ENCODE assay signal across 2 cellular contexts in the genomic region with DNA sequence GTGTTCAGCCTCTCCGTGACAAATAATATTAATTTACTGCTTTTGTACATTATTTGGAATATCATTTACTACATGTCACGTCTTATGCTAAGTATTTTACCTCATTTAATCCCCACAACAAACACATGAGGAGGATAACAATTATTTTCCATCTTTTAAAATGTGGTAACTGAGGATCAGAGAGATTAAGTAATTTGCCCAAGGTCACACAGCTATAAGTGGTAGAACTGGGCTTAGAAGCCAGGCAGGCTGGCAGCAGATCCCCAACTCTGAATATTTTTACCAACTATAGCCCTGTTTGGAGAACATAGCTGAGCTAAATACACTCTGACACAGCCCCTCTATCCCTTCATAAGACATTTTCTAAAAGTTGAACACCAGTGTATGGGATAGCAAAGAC.
TF ChIP-seq lines count a peak whose summit lies in the region.

No MANE protein-coding gene starts in this region.

TF ChIP-seq in SK-N-SH, 30 proteins besides CTCF, POLR2A, EP300 and RAD21 (continued from another document):
- TF ChIP-seq GATA2 (CRISPR knock-in tag; IDR thresholded peaks at IDR 0.05) (no peak), GABPA (IDR thresholded peaks at IDR 0.05; ENCODE audit: low read depth) (no peak), IRF3 (IDR thresholded peaks at IDR 0.05; ENCODE audit: low read depth, low read length) (no peak), EZH2phosphoT487 (IDR thresholded peaks at IDR 0.05; ENCODE audit: borderline replicate concordance, low read depth) (no peak), CHD2 (IDR thresholded peaks at IDR 0.05; ENCODE audit: low read length, partially characterized antibody) (no peak), MAX (IDR thresholded peaks at IDR 0.05; ENCODE audit: low read depth) (no peak)
- TF ChIP-seq, protein P1, sequence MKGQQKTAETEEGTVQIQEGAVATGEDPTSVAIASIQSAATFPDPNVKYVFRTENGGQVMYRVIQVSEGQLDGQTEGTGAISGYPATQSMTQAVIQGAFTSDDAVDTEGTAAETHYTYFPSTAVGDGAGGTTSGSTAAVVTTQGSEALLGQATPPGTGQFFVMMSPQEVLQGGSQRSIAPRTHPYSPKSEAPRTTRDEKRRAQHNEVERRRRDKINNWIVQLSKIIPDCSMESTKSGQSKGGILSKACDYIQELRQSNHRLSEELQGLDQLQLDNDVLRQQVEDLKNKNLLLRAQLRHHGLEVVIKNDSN (IDR thresholded peaks at IDR 0.05; ENCODE audit: borderline replicate concordance, low read depth): no peak
- TF ChIP-seq, protein P2, sequence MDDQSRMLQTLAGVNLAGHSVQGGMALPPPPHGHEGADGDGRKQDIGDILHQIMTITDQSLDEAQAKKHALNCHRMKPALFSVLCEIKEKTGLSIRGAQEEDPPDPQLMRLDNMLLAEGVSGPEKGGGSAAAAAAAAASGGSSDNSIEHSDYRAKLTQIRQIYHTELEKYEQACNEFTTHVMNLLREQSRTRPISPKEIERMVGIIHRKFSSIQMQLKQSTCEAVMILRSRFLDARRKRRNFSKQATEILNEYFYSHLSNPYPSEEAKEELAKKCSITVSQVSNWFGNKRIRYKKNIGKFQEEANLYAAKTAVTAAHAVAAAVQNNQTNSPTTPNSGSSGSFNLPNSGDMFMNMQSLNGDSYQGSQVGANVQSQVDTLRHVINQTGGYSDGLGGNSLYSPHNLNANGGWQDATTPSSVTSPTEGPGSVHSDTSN (IDR thresholded peaks at IDR 0.05): no peak
TF ChIP-seq in SK-N-SH: peak in this region for 0.

TF ChIP-seq in SK-N-SH treated with all-trans-retinoic acid at 6 μM for 48 hours, 23 proteins besides CTCF, POLR2A, EP300 and RAD21 (continued from another document):
- TF ChIP-seq CSRNP3 (CRISPR knock-in tag; IDR thresholded peaks at IDR 0.05) (no peak), ZNF565 (CRISPR knock-in tag; conservative IDR thresholded peaks at IDR 0.05; ENCODE audit: low read depth) (no peak), ZFP3 (CRISPR knock-in tag; IDR thresholded peaks at IDR 0.05) (no peak), ARNTL (CRISPR knock-in tag; IDR thresholded peaks at IDR 0.05; ENCODE audit: borderline replicate concordance, low read depth) (no peak)
